ENCODE assay signal across 13 cellular contexts in the genomic region with DNA sequence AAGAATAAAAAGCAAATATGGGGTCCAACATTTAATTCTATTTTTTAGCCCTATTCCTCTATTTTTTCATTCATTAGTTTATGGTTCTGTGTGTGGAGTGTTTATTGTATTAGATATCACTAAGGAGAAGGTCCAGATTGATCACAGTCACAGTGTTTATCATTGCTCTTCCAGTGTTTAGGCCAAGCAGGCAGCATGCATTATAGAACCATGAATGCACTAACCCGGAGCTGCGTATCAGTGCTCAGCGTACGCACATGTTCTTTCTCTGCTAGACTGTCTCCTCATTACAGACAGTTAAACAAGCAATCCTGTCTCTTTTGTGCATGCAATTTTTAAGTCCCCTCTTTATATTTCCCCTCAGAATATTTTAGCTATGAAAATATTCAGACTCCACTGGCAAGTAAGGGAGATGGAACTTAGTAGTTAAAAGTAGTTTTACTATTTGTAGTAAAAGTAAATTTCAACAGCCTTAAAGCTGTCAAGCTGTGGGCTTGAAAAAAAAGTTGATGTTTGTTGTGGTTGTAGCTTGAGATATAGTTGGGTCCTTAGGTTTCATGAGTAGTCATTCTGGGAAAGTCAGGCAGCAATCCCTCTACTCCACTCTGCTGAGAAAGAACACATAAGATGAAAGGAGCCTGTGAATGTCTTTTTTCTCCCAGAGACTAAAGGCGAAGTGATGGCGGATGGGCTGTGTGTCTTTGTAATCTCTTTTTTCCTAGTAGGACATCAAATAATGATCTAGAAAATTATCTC.
"Had no signal": no experiment of that assay in that cellular context is flagged by ENCODE, and none has a peak within 500 bp of the region (broad histone marks: within the 10 kb centered on the region; RNA-seq: fewer than 3 reads in every experiment).

No MANE protein-coding gene starts in this region.

- H3K36me3 ChIP-seq: colonic mucosa, heart left ventricle, left lung, upper lobe of left lung had no signal

- DNase-seq: activated CD4-positive, alpha-beta memory T cell treated with anti-CD3 and anti-CD28 coated beads for 36 hours; activated CD4-positive, alpha-beta T cell treated with anti-CD3 and anti-CD28 coated beads for 1 hour; activated gamma-delta T cell treated with Interleukin-2 at 50 U/mL for 16 hours; activated T-cell treated with anti-CD3 and anti-CD28 coated beads, Interleukin-2, amount 50 U/mL, for 48 hours; caudate nucleus; colonic mucosa; heart left ventricle; left lung; stimulated activated CD4-positive, alpha-beta T cell treated with anti-CD3 and anti-CD28 coated beads, Interleukin-4, amount 100 ng/mL, for 1 hour; T-helper 2 cell; upper lobe of left lung had no signal

- H3K36me3 Mint-ChIP-seq: activated CD4-positive, alpha-beta memory T cell treated with anti-CD3 and anti-CD28 coated beads for 36 hours had no signal

- H3K4me3 ChIP-seq: colonic mucosa, heart left ventricle, left lung, upper lobe of left lung had no signal

- H3K9me3 Mint-ChIP-seq: activated CD4-positive, alpha-beta memory T cell treated with anti-CD3 and anti-CD28 coated beads for 36 hours; nephron; stimulated activated naive CD8-positive, alpha-beta T cell treated with anti-CD3 and anti-CD28 coated beads, Interleukin-15, Interleukin-2, amounts not matched to agents 100 ng/mL and 50 ng/mL, for 24 hours had no signal

- H3K27ac ChIP-seq: colonic mucosa, heart left ventricle, left lung, upper lobe of left lung had no signal

- H3K27ac Mint-ChIP-seq: activated CD4-positive, alpha-beta memory T cell treated with anti-CD3 and anti-CD28 coated beads for 36 hours; stimulated activated naive CD8-positive, alpha-beta T cell treated with anti-CD3 and anti-CD28 coated beads, Interleukin-15, Interleukin-2, amounts not matched to agents 100 ng/mL and 50 ng/mL, for 24 hours had no signal

- H3K4me3 Mint-ChIP-seq: activated CD4-positive, alpha-beta memory T cell treated with anti-CD3 and anti-CD28 coated beads for 36 hours; nephron; stimulated activated naive CD8-positive, alpha-beta T cell treated with anti-CD3 and anti-CD28 coated beads, Interleukin-15, Interleukin-2, amounts not matched to agents 100 ng/mL and 50 ng/mL, for 24 hours had no signal

- ATAC-seq: heart left ventricle, left lung had no signal

- H3K27me3 Mint-ChIP-seq: activated CD4-positive, alpha-beta memory T cell treated with anti-CD3 and anti-CD28 coated beads for 36 hours; stimulated activated naive CD8-positive, alpha-beta T cell treated with anti-CD3 and anti-CD28 coated beads, Interleukin-15, Interleukin-2, amounts not matched to agents 100 ng/mL and 50 ng/mL, for 24 hours had no signal

- H3K27me3 ChIP-seq: colonic mucosa, heart left ventricle, left lung, upper lobe of left lung had no signal

- H3K4me1 Mint-ChIP-seq: nephron had no signal

- H3K4me1 ChIP-seq: colonic mucosa, left lung, upper lobe of left lung had no signal
